In the genomic region with DNA sequence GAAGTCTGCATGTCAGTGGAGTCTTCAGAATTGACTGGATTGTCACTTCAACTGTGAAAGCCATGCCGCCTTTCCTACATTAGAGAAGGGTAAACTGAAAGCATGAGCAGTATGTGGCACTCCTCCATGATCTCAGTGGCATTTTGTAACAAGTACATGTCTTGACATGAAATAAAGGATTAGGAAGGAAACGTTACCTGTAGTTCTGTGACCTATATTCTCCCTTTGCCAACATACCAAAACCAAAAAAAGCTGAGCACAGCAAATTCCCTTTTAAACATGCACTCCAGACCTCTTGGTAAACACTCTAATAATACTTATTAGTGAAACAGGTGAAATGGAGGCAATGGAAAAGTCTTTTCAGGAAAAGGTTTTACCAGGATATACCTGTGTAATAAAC, we compare ENCODE assay signal across 2 cellular contexts.
TF ChIP-seq lines count a peak whose summit lies in the region.

No MANE protein-coding gene starts in this region.

TF ChIP-seq in A549, 52 proteins besides CTCF, POLR2A, EP300 and RAD21:
- TF ChIP-seq MYC (IDR thresholded peaks at IDR 0.05; ENCODE audit: borderline replicate concordance, low read length) (no peak), MAFK (IDR thresholded peaks at IDR 0.05; ENCODE audit: partially characterized antibody) (peak; percentile 72)
TF ChIP-seq in A549: peak in this region for 1.

TF ChIP-seq in IMR-90, 13 proteins besides CTCF, POLR2A, EP300 and RAD21:
- TF ChIP-seq MAFK (IDR thresholded peaks at IDR 0.05; ENCODE audit: low read depth, low read length): peak; percentile 93
- no peak for TF ChIP-seq BHLHE40 (IDR thresholded peaks at IDR 0.05; ENCODE audit: low read depth, low read length)
